15 cellular contexts compared by ENCODE assay signal in the genomic region with DNA sequence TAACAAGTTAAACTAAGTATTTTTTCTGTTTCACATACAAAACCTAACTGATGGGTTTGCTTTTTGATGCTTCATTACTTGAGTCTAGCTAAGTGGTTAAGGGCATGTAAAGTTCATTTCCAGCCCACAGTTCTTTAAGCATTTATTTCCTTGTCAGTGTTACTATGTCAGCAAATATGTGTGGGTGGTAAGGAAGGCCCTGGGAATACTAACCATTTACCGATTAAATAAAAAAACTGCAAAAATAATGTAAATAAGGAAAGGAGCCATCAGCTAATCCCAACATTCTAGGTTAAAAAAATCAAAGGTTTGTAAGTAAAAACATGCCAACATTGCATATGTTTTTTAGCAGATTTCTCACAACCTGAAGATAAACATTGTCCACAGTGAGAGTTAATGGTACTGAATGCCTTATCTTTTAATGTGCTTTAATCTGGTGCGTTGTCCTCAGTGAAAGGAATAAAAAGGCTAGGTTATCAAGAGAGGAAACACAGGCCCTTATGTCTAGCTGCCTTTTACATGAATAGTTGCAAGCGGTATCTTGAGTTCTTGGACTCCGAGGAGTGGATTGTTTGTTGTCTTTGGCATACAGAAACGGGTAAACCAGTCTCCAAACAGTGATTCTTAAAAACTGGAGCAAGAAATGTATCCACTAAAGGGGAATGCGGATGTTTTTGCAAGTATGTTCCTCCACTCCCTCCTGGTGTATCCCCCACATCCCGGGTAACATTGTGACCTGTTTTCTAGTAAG.
A peak's percentile ranks its signal among the peaks of the same experiment; 100 is the strongest.
DNase-seq lines count a peak whose midpoint lies in the region; ATAC-seq and TF ChIP-seq lines count a peak whose summit lies in the region.
"Had no signal": no experiment of that assay in that cellular context is flagged by ENCODE, and none has a peak within 500 bp of the region (broad histone marks: within the 10 kb centered on the region; RNA-seq: fewer than 3 reads in every experiment).

No MANE protein-coding gene starts in this region.

- no peak for ATAC-seq in HG02798 (IDR thresholded peaks at IDR 0.05; ENCODE audit: poor library complexity, unreplicated experiment)
- no peak for ATAC-seq in GM21423 (IDR thresholded peaks at IDR 0.05; ENCODE audit: unreplicated experiment)

- DNase-seq in LHCN-M2 (ENCODE audit: low read depth): peak; percentile 32
- peak; percentile 84 for DNase-seq in astrocyte of the hippocampus (ENCODE audit: low read depth, low spot score)
- DNase-seq in hepatocyte (ENCODE audit: low spot score): no peak
- DNase-seq in retinal pigment epithelial cell (ENCODE audit: low read depth): peak; percentile 90
- no peak for DNase-seq in KBM-7
- no peak for DNase-seq in NOMO-1 treated with DMSO at 0.1 percent for 48 hours (lab: John Stamatoyannopoulos, UW; ENCODE audit: unreplicated experiment)
- DNase-seq: activated CD8-positive, alpha-beta memory T cell treated with anti-CD3 and anti-CD28 coated beads, Interleukin-2, amount 50 U/mL, for 48 hours; activated naive CD8-positive, alpha-beta T cell treated with anti-CD3 and anti-CD28 coated beads for 36 hours; colonic mucosa; nucleus accumbens; stimulated activated CD4-positive, alpha-beta T cell treated with anti-CD3 and anti-CD28 coated beads, Interleukin-12 subunit alpha, Interleukin-12 subunit beta, amount 100 ng/mL, for 4 hours; stomach; T-helper 2 cell had no signal

- H3K4me1 ChIP-seq in hepatocyte (ENCODE audit: insufficient read depth): no peaks in the 10 kb centered on the region
- H3K4me1 ChIP-seq: colonic mucosa had no signal

- no peaks in the 10 kb centered on the region for H3K27me3 ChIP-seq in hepatocyte
- H3K27me3 ChIP-seq: colonic mucosa, stomach had no signal

- no peaks in the 10 kb centered on the region for H3K79me2 ChIP-seq in hepatocyte

- no peaks in the 10 kb centered on the region for H4K20me1 ChIP-seq in hepatocyte (ENCODE audit: insufficient read depth, poor library complexity, severe bottlenecking)

- peak overlapping the region; percentile 8 for H2AFZ ChIP-seq in hepatocyte

- H3K4me2 ChIP-seq in hepatocyte: no peak overlapping the region

- in situ Hi-C loops in KBM-7 (cut with MboI; ENCODE audit: low pct_unique_long_range_greater_than_20kb, low sequenced_read_pairs): no loop called here

- no peaks in the 10 kb centered on the region for H3K9me3 ChIP-seq in hepatocyte (ENCODE audit: low read depth)
- H3K9me3 ChIP-seq: colonic mucosa, stomach had no signal

- no peak overlapping the region for H3K27ac ChIP-seq in hepatocyte
- H3K27ac ChIP-seq: colonic mucosa had no signal

- no peaks in the 10 kb centered on the region for H3K36me3 ChIP-seq in hepatocyte (replicated peaks; ENCODE audit: insufficient read depth, low read depth)
- H3K36me3 ChIP-seq: colonic mucosa, stomach had no signal

- TF ChIP-seq CTCF in hepatocyte (IDR thresholded peaks at IDR 0.05; ENCODE audit: poor library complexity) (no peak), retinal pigment epithelial cell (conservative IDR thresholded peaks at IDR 0.05; ENCODE audit: low read depth, low read length) (no peak)

- H3K9me2 ChIP-seq in hepatocyte (replicated peaks; ENCODE audit: insufficient read depth): no peaks in the 10 kb centered on the region

- H3K4me3 ChIP-seq in hepatocyte: no peak overlapping the region
- H3K4me3 ChIP-seq in retinal pigment epithelial cell (ENCODE audit: low read length): no peak overlapping the region
- H3K4me3 ChIP-seq: colonic mucosa, stomach had no signal

- WGBS in hepatocyte (ENCODE audit: low lambda C conversion rate, missing lambda C conversion rate): 58% methylated on average over 7 of the region's 7 CpGs

Comparison
In these comparisons a context has a peak if more than half of its experiments do, and no peak if none do; other contexts are left out.
1. DNase-seq: peak in LHCN-M2 (single experiment), astrocyte of the hippocampus (single experiment) and retinal pigment epithelial cell (single experiment); none in hepatocyte (single experiment), KBM-7 (single experiment) and NOMO-1 treated with DMSO at 0.1 percent for 48 hours (single experiment).